8 cellular contexts compared by ENCODE assay signal in genomic region chr13:109785141-109785891, GRCh38. TPM values are rescaled to one million over a fixed set of nuclear protein-coding genes. Genes with fewer than 3 reads are reported as not detected.
DNase-seq lines count a peak whose midpoint lies in the region; ATAC-seq and TF ChIP-seq lines count a peak whose summit lies in the region.

No MANE protein-coding gene starts in this region.

- H3K27ac Mint-ChIP-seq in activated naive CD4-positive, alpha-beta T cell treated with anti-CD3 and anti-CD28 coated beads, Interleukin-2, amount 10 ng/mL, durations not matched to agents 7 days and 5 days = peak overlapping the region; percentile 75

- peaks cover 6% of the 10 kb centered on the region for H3K27me3 ChIP-seq in NT2/D1 (ENCODE audit: insufficient read depth, insufficient read length)
- peaks cover 0 to 7% (median 0%) of the 10 kb centered on the region in 9 donors for H3K27me3 ChIP-seq in heart left ventricle
- peaks cover 0 to 2% (median 0%) of the 10 kb centered on the region in 3 donors for H3K27me3 ChIP-seq in psoas muscle (ENCODE audit: insufficient read depth in 3 of 3, low read length in 2 of 3)

- ATAC-seq in heart left ventricle = no peak
- no peak for ATAC-seq in psoas muscle
- no peak for ATAC-seq in GM21526 (IDR thresholded peaks at IDR 0.05; ENCODE audit: low FRiP score, unreplicated experiment)

- intact Hi-C loops in heart left ventricle (cut with DNase I) (loop anchor here (2.0 to 10.0 kb wide), 13 partner anchors 82 to 823 kb away; no protein-coding TSS in a partner anchor), psoas muscle (cut with DNase I) (loop anchor here (5.0 to 10.0 kb wide), 4 partner anchors 171 to 821 kb away; no protein-coding TSS in a partner anchor)

- peaks cover 38% of the 10 kb centered on the region for H3K36me3 ChIP-seq in NT2/D1 (ENCODE audit: insufficient read depth, insufficient read length, low read length)
- peaks cover 0 to 26% (median 22%) of the 10 kb centered on the region in 9 donors for H3K36me3 ChIP-seq in heart left ventricle
- peaks cover 8 to 28% of the 10 kb centered on the region in 2 donors for H3K36me3 ChIP-seq in psoas muscle (ENCODE audit: insufficient read depth in 1 of 2, low read depth in 1 of 2)

- no peaks in the 10 kb centered on the region for H3K9me3 Mint-ChIP-seq in activated naive CD4-positive, alpha-beta T cell treated with anti-CD3 and anti-CD28 coated beads, Interleukin-2, amount 10 ng/mL, durations not matched to agents 7 days and 5 days

- H3K27ac ChIP-seq in 22Rv1 = peak overlapping the region; percentile 90
- peak overlapping the region; percentile 71 to 97 (median 89) for H3K27ac ChIP-seq in heart left ventricle
- H3K27ac ChIP-seq in psoas muscle = peak overlapping the region; percentile 92

- H3K9ac ChIP-seq in NT2/D1 (ENCODE audit: insufficient read length, low read depth) = peak overlapping the region; percentile 85

- WGBS in heart left ventricle, 4 donors = 2 to 6% (median 3%) methylated on average over 40 to 98 of the region's 98 CpGs
- 3 to 5% (median 3%) methylated on average over 68 to 98 of the region's 98 CpGs for WGBS in psoas muscle, 3 donors

- peaks cover 28% of the 10 kb centered on the region for H3K4me1 Mint-ChIP-seq in activated naive CD4-positive, alpha-beta T cell treated with anti-CD3 and anti-CD28 coated beads, Interleukin-2, amount 10 ng/mL, durations not matched to agents 7 days and 5 days

- CTCF ChIA-PET in activated naive CD4-positive, alpha-beta T cell treated with anti-CD3 and anti-CD28 coated beads, Interleukin-2, amount 10 ng/mL, durations not matched to agents 7 days and 5 days (lab: Charles Lee) = interaction anchor here (0.7 to 1.2 kb wide), 5 partner anchors 9 to 301 kb away, joined by 3 to 6 read pairs (median 4); no protein-coding TSS in a partner anchor

- peak overlapping the region; percentile 65 for H3K4me3 Mint-ChIP-seq in activated naive CD4-positive, alpha-beta T cell treated with anti-CD3 and anti-CD28 coated beads, Interleukin-2, amount 10 ng/mL, durations not matched to agents 7 days and 5 days

- DNase-seq in GM20000 (ENCODE audit: low spot score) = peak; percentile 40
- DNase-seq in NT2/D1 (ENCODE audit: low read depth, low spot score) = peak; percentile 33
- peak; percentile 56 for DNase-seq in activated naive CD4-positive, alpha-beta T cell treated with anti-CD3 and anti-CD28 coated beads, Interleukin-2, amount 10 ng/mL, durations not matched to agents 7 days and 5 days
- peak in 4 of 5 donors; percentile 50 to 77 (median 60) for DNase-seq in heart left ventricle
- peak; percentile 45 to 73 for DNase-seq in psoas muscle
- no peak for DNase-seq in UCSD-AML1 (lab: John Stamatoyannopoulos, UW; ENCODE audit: unreplicated experiment)

- no peak for TF ChIP-seq CTCF in 22Rv1 (IDR thresholded peaks at IDR 0.05)
- no peak for TF ChIP-seq CTCF in GM20000 (IDR thresholded peaks at IDR 0.05; ENCODE audit: extremely low read depth, missing control alignments)
- TF ChIP-seq CTCF in heart left ventricle (IDR thresholded peaks at IDR 0.05) = no peak
- no peak for TF ChIP-seq CTCF in psoas muscle (IDR thresholded peaks at IDR 0.05)

- peaks cover 15% of the 10 kb centered on the region for H3K36me3 Mint-ChIP-seq in activated naive CD4-positive, alpha-beta T cell treated with anti-CD3 and anti-CD28 coated beads, Interleukin-2, amount 10 ng/mL, durations not matched to agents 7 days and 5 days

- H3K4me1 ChIP-seq in NT2/D1 (ENCODE audit: insufficient read depth, insufficient read length) (peaks cover 3% of the 10 kb centered on the region), heart left ventricle (peaks cover 0 to 64% (median 29%) of the 10 kb centered on the region in 12 donors), psoas muscle (peaks cover 20% of the 10 kb centered on the region)

- no peak for TF ChIP-seq POLR2A in heart left ventricle (IDR thresholded peaks at IDR 0.05)

- peaks cover 30% of the 10 kb centered on the region for H3K27me3 Mint-ChIP-seq in activated naive CD4-positive, alpha-beta T cell treated with anti-CD3 and anti-CD28 coated beads, Interleukin-2, amount 10 ng/mL, durations not matched to agents 7 days and 5 days

- no peaks in the 10 kb centered on the region for H3K9me3 ChIP-seq in NT2/D1 (ENCODE audit: insufficient read depth, low read length)
- no peaks in the 10 kb centered on the region for H3K9me3 ChIP-seq in heart left ventricle
- H3K9me3 ChIP-seq in psoas muscle = no peaks in the 10 kb centered on the region

- peak overlapping the region; percentile 68 for H3K4me3 ChIP-seq in NT2/D1 (ENCODE audit: insufficient read length, low read depth)
- peak overlapping the region; percentile 55 to 95 (median 80) for H3K4me3 ChIP-seq in heart left ventricle
- H3K4me3 ChIP-seq in psoas muscle = peak overlapping the region; percentile 92

RNA-seq across cellular contexts. Expression of gene IRS2, which starts 1.1 kb away (rescaled TPM):
- total RNA-seq in heart left ventricle = 10 to 100 TPM in 7 of 9 donors, 1 to 10 TPM in 2; 6.5 to 54.9 (median 14.4) TPM
- 10 to 100 TPM in 1 of 2 donors, 1 to 10 TPM in 1; 3.4 to 42.9 TPM for polyA plus RNA-seq in heart left ventricle
- 10 to 100 TPM in 3 of 4 donors, 1 to 10 TPM in 1; 9.3 to 40.8 (median 27.1) TPM for total RNA-seq in psoas muscle
- 10 to 100 TPM; 13.0 to 31.7 (median 15.5) TPM for polyA plus RNA-seq in psoas muscle
